13 cellular contexts compared by ENCODE assay signal in the genomic region with DNA sequence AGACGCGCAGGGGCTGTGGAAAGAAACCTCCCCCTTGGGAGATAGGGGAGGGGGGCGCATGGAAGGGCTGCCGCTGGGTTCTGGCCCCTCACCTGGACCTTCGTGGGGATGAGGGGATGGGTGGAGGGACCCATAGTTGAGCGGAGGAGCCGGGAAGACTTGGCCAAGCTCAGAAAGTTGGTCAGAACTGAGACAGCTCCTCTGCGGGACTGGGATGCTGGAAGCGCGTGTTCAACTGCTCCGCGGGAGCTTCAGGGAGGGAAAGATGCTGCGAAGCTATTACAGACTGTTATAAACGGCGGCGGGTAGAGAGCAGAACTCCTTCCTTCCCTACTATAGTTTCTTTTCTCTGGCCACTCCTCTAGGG. TPM values are rescaled to one million over a fixed set of nuclear protein-coding genes. Genes with fewer than 3 reads are reported as not detected.
A peak's percentile ranks its signal among the peaks of the same experiment; 100 is the strongest.
DNase-seq lines count a peak whose midpoint lies in the region; ATAC-seq and TF ChIP-seq lines count a peak whose summit lies in the region.
"Had no signal": no experiment of that assay in that cellular context is flagged by ENCODE, and none has a peak within 500 bp of the region (broad histone marks: within the 10 kb centered on the region; RNA-seq: fewer than 3 reads in every experiment).

No MANE protein-coding gene starts in this region.

- ATAC-seq in T-helper 17 cell (no peak), HG03139 (IDR thresholded peaks at IDR 0.05; ENCODE audit: unreplicated experiment) (no peak), GM18517 (IDR thresholded peaks at IDR 0.05; ENCODE audit: unreplicated experiment) (no peak)
- no peak for ATAC-seq in stimulated activated effector memory CD8-positive, alpha-beta T cell treated with anti-CD3 and anti-CD28 coated beads, Interleukin-12 subunit alpha, Interleukin-12 subunit beta, amount 100 ng/mL, for 72 hours

- H3K79me2 ChIP-seq in smooth muscle cell (ENCODE audit: low read depth), result no peaks in the 10 kb centered on the region

- peak overlapping the region; percentile 16 for H3K4me3 Mint-ChIP-seq in T-helper 17 cell
- H3K4me3 Mint-ChIP-seq in stimulated activated effector memory CD8-positive, alpha-beta T cell treated with anti-CD3 and anti-CD28 coated beads, Interleukin-12 subunit alpha, Interleukin-12 subunit beta, amount 100 ng/mL, for 72 hours, result no peak overlapping the region

- peak; percentile 22 for DNase-seq in GM13976 (ENCODE audit: low spot score)
- DNase-seq in T-helper 17 cell, result no peak
- DNase-seq in smooth muscle cell (lab: John Stamatoyannopoulos, UW; ENCODE audit: unreplicated experiment), result no peak
- DNase-seq in stimulated activated effector memory CD8-positive, alpha-beta T cell treated with anti-CD3 and anti-CD28 coated beads, Interleukin-12 subunit alpha, Interleukin-12 subunit beta, amount 100 ng/mL, for 72 hours (ENCODE audit: low spot score in 2 of 2), result no peak
- DNase-seq: activated T-cell treated with anti-CD3 and anti-CD28 coated beads for 4 hours, dermis blood vessel endothelial cell, lower lobe of right lung, MM.1S, Right ventricle myocardium superior had no signal

- H4K20me1 ChIP-seq in smooth muscle cell (ENCODE audit: low read depth), result no peaks in the 10 kb centered on the region

- H3K27ac ChIP-seq in smooth muscle cell (ENCODE audit: low read depth), result no peak overlapping the region
- H3K27ac ChIP-seq: lower lobe of right lung had no signal

- no peak overlapping the region for H3K27ac Mint-ChIP-seq in T-helper 17 cell
- H3K27ac Mint-ChIP-seq in stimulated activated effector memory CD8-positive, alpha-beta T cell treated with anti-CD3 and anti-CD28 coated beads, Interleukin-12 subunit alpha, Interleukin-12 subunit beta, amount 100 ng/mL, for 72 hours, result no peak overlapping the region

- H3K36me3 ChIP-seq in smooth muscle cell (ENCODE audit: low read depth), result no peaks in the 10 kb centered on the region
- H3K36me3 ChIP-seq: lower lobe of right lung had no signal

- peak overlapping the region; percentile 80 for H3K4me2 ChIP-seq in smooth muscle cell

- no peak overlapping the region for H3K9ac ChIP-seq in smooth muscle cell (ENCODE audit: low read depth)

- H3K4me1 ChIP-seq in smooth muscle cell (ENCODE audit: low read depth), result peaks cover 10% of the 10 kb centered on the region
- H3K4me1 ChIP-seq: lower lobe of right lung had no signal

- H3F3A ChIP-seq in smooth muscle cell (ENCODE audit: low read depth), result no peaks in the 10 kb centered on the region

- peaks cover 42% of the 10 kb centered on the region for H3K27me3 ChIP-seq in smooth muscle cell (ENCODE audit: low read depth)

- peaks cover 5% of the 10 kb centered on the region for H3K9me3 Mint-ChIP-seq in stimulated activated effector memory CD8-positive, alpha-beta T cell treated with anti-CD3 and anti-CD28 coated beads, Interleukin-12 subunit alpha, Interleukin-12 subunit beta, amount 100 ng/mL, for 72 hours

- H3K9me3 ChIP-seq in T-helper 17 cell (ENCODE audit: control insufficient read depth, low read length, poor library complexity, severe bottlenecking), result peaks cover 2% of the 10 kb centered on the region
- no peaks in the 10 kb centered on the region for H3K9me3 ChIP-seq in smooth muscle cell (replicated peaks; ENCODE audit: low read depth)
- H3K9me3 ChIP-seq: lower lobe of right lung had no signal

- no peak for TF ChIP-seq CTCF in GM13976 (IDR thresholded peaks at IDR 0.05; ENCODE audit: borderline replicate concordance, control extremely low read depth, extremely low read depth, insufficient read depth, missing control alignments)
- TF ChIP-seq CTCF in smooth muscle cell (IDR thresholded peaks at IDR 0.05; ENCODE audit: borderline replicate concordance, insufficient read depth, poor library complexity, severe bottlenecking), result no peak

- peaks cover 2% of the 10 kb centered on the region for H3K4me1 Mint-ChIP-seq in T-helper 17 cell
- no peaks in the 10 kb centered on the region for H3K4me1 Mint-ChIP-seq in stimulated activated effector memory CD8-positive, alpha-beta T cell treated with anti-CD3 and anti-CD28 coated beads, Interleukin-12 subunit alpha, Interleukin-12 subunit beta, amount 100 ng/mL, for 72 hours

- H2AFZ ChIP-seq in smooth muscle cell (ENCODE audit: low read depth), result no peak overlapping the region

- H3K4me3 ChIP-seq in iPS-11a (ENCODE audit: low read depth, low read length) (peak overlapping the region; percentile 45), smooth muscle cell (peak overlapping the region; percentile 4)
- H3K4me3 ChIP-seq: lower lobe of right lung had no signal

- in situ Hi-C loops in GM13976 (cut with MboI; ENCODE audit: low sequenced_read_pairs, unreplicated experiment), result no loop called here

- no peaks in the 10 kb centered on the region for H3K36me3 Mint-ChIP-seq in T-helper 17 cell (ENCODE audit: low read depth)
- H3K36me3 Mint-ChIP-seq in stimulated activated effector memory CD8-positive, alpha-beta T cell treated with anti-CD3 and anti-CD28 coated beads, Interleukin-12 subunit alpha, Interleukin-12 subunit beta, amount 100 ng/mL, for 72 hours, result no peaks in the 10 kb centered on the region

- H3K27me3 Mint-ChIP-seq in T-helper 17 cell, result peaks cover 24% of the 10 kb centered on the region

- WGBS in smooth muscle cell (ENCODE audit: low lambda C conversion rate), result 10% methylated on average over 15 of the region's 16 CpGs

RNA-seq across cellular contexts. Expression of gene SYNPR, which starts 0.9 kb away (rescaled TPM):
- total RNA-seq in T-helper 17 cell, result not detected
- total RNA-seq in smooth muscle cell, result not detected in 2 replicates
- polyA plus RNA-seq in smooth muscle cell, result not detected in 2 replicates
- total RNA-seq: dermis blood vessel endothelial cell, lower lobe of right lung, pulmonary artery endothelial cell, Right ventricle myocardium superior had no signal
